Comparison of ENCODE assay signal across 7 cellular contexts in the genomic region with DNA sequence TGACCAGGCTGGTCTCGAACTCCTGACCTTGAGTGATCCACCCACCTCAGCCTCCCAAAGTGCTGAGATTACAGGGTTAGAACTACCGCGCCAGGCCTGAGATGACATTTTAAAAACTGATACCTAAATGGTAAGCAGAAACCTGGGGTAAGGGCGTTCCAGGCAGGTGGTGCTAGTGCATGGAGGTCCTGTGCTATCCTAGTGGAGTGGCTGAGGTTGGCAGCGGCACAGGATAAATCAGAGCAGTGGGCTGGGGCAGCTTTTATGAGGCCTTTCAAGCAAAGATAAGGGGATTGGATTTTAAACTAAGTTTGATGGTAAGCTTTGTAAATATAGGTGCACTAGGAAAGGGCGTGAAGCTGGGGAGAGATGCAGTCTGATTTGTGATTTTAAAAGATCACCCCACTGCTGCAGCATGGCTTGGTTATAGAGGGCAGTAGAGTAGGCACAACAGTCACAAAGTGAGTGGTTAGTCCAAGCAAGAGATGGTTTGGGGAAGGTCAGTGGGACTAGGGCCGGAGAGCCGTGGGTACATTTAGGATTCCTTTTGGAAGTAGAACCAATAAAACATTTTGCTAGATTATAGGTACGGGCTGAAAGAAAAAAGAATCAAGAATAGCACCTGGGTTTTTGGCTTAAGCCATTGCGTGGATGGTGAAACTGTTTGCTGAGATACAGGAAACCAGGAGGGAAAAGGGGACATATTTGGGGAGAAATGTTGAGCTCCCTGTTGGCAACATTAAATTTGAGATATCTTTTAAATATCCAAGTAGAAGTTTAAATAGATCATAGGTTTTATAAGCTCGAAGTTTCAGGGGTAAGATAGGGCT.
DNase-seq lines count a peak whose midpoint lies in the region; ATAC-seq and TF ChIP-seq lines count a peak whose summit lies in the region.
"Not testable (repeated sequence)": the region's sequence is repeated elsewhere in the genome, so short reads cannot be mapped to it uniquely, and the experiment has no call there.

No MANE protein-coding gene starts in this region.

- H3K27me3 Mint-ChIP-seq in activated CD4-positive, alpha-beta memory T cell treated with anti-CD3 and anti-CD28 coated beads for 36 hours; chondrocyte (ENCODE audit: low read depth); naive thymus-derived CD8-positive, alpha-beta T cell: not testable (repeated sequence)

- peak overlapping the region; percentile 42 for H3K27ac Mint-ChIP-seq in activated CD4-positive, alpha-beta memory T cell treated with anti-CD3 and anti-CD28 coated beads for 36 hours
- peak overlapping the region; percentile 57 for H3K27ac Mint-ChIP-seq in chondrocyte (ENCODE audit: unreplicated experiment)
- H3K27ac Mint-ChIP-seq in naive thymus-derived CD8-positive, alpha-beta T cell: peak overlapping the region in 7 of 10 donors; percentile 56 to 85 (median 67)

- H3K36me3 Mint-ChIP-seq in activated CD4-positive, alpha-beta memory T cell treated with anti-CD3 and anti-CD28 coated beads for 36 hours; chondrocyte (ENCODE audit: low read depth): not testable (repeated sequence)
- peaks cover 0 to 15% (median 0%) of the 10 kb centered on the region in 3 donors for H3K36me3 Mint-ChIP-seq in naive thymus-derived CD8-positive, alpha-beta T cell

- POLR2A ChIA-PET in activated CD4-positive, alpha-beta memory T cell treated with anti-CD3 and anti-CD28 coated beads for 36 hours (lab: Charles Lee); naive thymus-derived CD8-positive, alpha-beta T cell (lab: Charles Lee): not testable (repeated sequence)

- H3K9me3 Mint-ChIP-seq in activated CD4-positive, alpha-beta memory T cell treated with anti-CD3 and anti-CD28 coated beads for 36 hours; chondrocyte (ENCODE audit: low read depth); naive thymus-derived CD8-positive, alpha-beta T cell: not testable (repeated sequence)

- CTCF ChIA-PET in activated CD4-positive, alpha-beta memory T cell treated with anti-CD3 and anti-CD28 coated beads for 36 hours (lab: Charles Lee): not testable (repeated sequence)

- peaks cover 20% of the 10 kb centered on the region for H3K4me1 Mint-ChIP-seq in activated CD4-positive, alpha-beta memory T cell treated with anti-CD3 and anti-CD28 coated beads for 36 hours (ENCODE audit: low read depth)
- peaks cover 12% of the 10 kb centered on the region for H3K4me1 Mint-ChIP-seq in chondrocyte (ENCODE audit: low read depth)
- H3K4me1 Mint-ChIP-seq in naive thymus-derived CD8-positive, alpha-beta T cell: peaks cover 13 to 29% (median 18%) of the 10 kb centered on the region in 4 donors

- ATAC-seq in GM18867 (IDR thresholded peaks at IDR 0.05; ENCODE audit: unreplicated experiment): peak; percentile 29
- peak; percentile 39 for ATAC-seq in GM21447 (IDR thresholded peaks at IDR 0.05; ENCODE audit: unreplicated experiment)
- ATAC-seq in HG02798 (IDR thresholded peaks at IDR 0.05; ENCODE audit: poor library complexity, unreplicated experiment): peak; percentile 36
- ATAC-seq in HG03439 (IDR thresholded peaks at IDR 0.05; ENCODE audit: unreplicated experiment): peak; percentile 35
- not testable (repeated sequence) for ATAC-seq in naive thymus-derived CD8-positive, alpha-beta T cell

- TF ChIP-seq CTCF in chondrocyte (IDR thresholded peaks at IDR 0.05): not testable (repeated sequence)

- not testable (repeated sequence) for DNase-seq in activated CD4-positive, alpha-beta memory T cell treated with anti-CD3 and anti-CD28 coated beads for 36 hours; chondrocyte (ENCODE audit: low spot score); naive thymus-derived CD8-positive, alpha-beta T cell

- intact Hi-C loops in activated CD4-positive, alpha-beta memory T cell treated with anti-CD3 and anti-CD28 coated beads for 36 hours (cut with micrococcal nuclease): not testable (repeated sequence)

- not testable (repeated sequence) for H3K4me3 Mint-ChIP-seq in activated CD4-positive, alpha-beta memory T cell treated with anti-CD3 and anti-CD28 coated beads for 36 hours; chondrocyte (ENCODE audit: unreplicated experiment); naive thymus-derived CD8-positive, alpha-beta T cell
